24 cellular contexts compared by ENCODE assay signal in genomic region chr6:165721349-165721748, GRCh38. TPM values are rescaled to one million over a fixed set of nuclear protein-coding genes. Genes with fewer than 3 reads are reported as not detected.
"Had no signal": no experiment of that assay in that cellular context is flagged by ENCODE, and none has a peak within 500 bp of the region (broad histone marks: within the 10 kb centered on the region; RNA-seq: fewer than 3 reads in every experiment).

No MANE protein-coding gene starts in this region.

- H3K36me3 ChIP-seq: colonic mucosa, esophagus squamous epithelium, neutrophil, right lobe of liver, spleen, tibial artery, upper lobe of right lung, vagina had no signal

- ATAC-seq: foreskin keratinocyte; left colon; left ventricle myocardium superior; psoas muscle; right lobe of liver; stimulated activated memory B cell treated with anti-CD40 and anti-IgM and Interleukin-4, amounts not matched to agents 10 μg/mL and 1 μg/mL and 100 μg/mL, for 72 hours; upper lobe of right lung had no signal

- H3K27ac ChIP-seq: colonic mucosa, esophagus squamous epithelium, foreskin keratinocyte, neutrophil, psoas muscle, right lobe of liver, spleen, tibial artery, upper lobe of right lung, vagina had no signal

- H3K27me3 ChIP-seq: colonic mucosa, foreskin keratinocyte, right lobe of liver, tibial artery, upper lobe of right lung, vagina had no signal

- DNase-seq: colonic mucosa; dermis blood vessel endothelial cell; esophagus squamous epithelium; foreskin keratinocyte; head of caudate nucleus; hippocampal formation; left colon; left ventricle myocardium superior; mesendoderm; naive B cell; nephron progenitor cell; psoas muscle; retina; right lobe of liver; spleen; stimulated activated CD4-positive, alpha-beta T cell treated with anti-CD3 and anti-CD28 coated beads, Interleukin-15, amount 100 ng/mL, for 24 hours; stimulated activated CD4-positive, alpha-beta T cell treated with anti-CD3 and anti-CD28 coated beads, Interleukin-1b, Interleukin-23, amount 100 ng/mL, for 48 hours; stimulated activated CD4-positive, alpha-beta T cell treated with anti-CD3 and anti-CD28 coated beads, Interleukin-4, amount 100 ng/mL, for 24 hours; tibial artery; upper lobe of right lung had no signal

- H3K4me3 ChIP-seq: colonic mucosa, esophagus squamous epithelium, lung, psoas muscle, right lobe of liver, spleen, tibial artery, upper lobe of right lung, vagina had no signal

- H3K4me1 ChIP-seq: colonic mucosa, esophagus squamous epithelium, foreskin keratinocyte, psoas muscle, right lobe of liver, spleen, upper lobe of right lung, vagina had no signal

- H3K9me3 ChIP-seq: colonic mucosa, esophagus squamous epithelium, neutrophil, psoas muscle, right lobe of liver, spleen, tibial artery, upper lobe of right lung, vagina had no signal

RNA-seq across cellular contexts. Expression of gene PDE10A, which starts 58.3 kb away (rescaled TPM):
- total RNA-seq: foreskin keratinocyte had no signal
- polyA plus RNA-seq: foreskin keratinocyte had no signal
